In the genomic region with DNA sequence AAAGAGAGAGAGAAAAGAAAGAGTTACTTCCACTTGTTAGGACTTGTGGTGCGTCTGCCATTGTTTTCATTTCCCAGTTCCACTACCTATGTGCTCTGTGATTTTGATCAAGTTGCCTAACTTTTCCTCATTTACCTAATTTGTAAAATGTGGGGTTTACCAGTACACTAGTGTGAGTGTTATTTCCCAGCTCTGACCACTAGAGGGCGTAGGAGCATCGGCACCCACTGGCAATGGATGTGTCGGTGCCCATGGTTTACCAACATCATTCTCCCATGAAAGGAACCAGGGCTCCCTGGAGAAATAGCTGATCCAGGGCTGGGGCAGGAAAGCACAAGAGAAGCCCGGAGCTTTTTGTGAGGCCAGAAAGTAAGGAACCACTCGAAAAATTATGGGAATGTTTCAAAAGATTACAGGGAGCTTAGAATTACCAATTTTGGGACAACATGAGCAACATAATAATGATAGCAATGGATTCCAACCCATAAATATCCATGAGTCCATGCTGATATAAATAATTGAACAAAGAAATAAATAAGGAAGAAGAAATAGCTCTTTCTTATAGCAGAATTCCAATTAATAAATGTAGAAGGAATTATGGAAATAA, we compare ENCODE assay signal across 8 cellular contexts. TPM values are rescaled to one million over a fixed set of nuclear protein-coding genes. Genes with fewer than 3 reads are reported as not detected.
DNase-seq lines count a peak whose midpoint lies in the region; ATAC-seq and TF ChIP-seq lines count a peak whose summit lies in the region.

No MANE protein-coding gene starts in this region.

- H3K27me3 Mint-ChIP-seq in nephron (ENCODE audit: low read depth), result peaks cover 3% of the 10 kb centered on the region

- ATAC-seq in HCT116 (peak; percentile 94), esophagus mucosa (peak; percentile 73), GM21717 (IDR thresholded peaks at IDR 0.05; ENCODE audit: unreplicated experiment) (no peak)

- H3K27me3 ChIP-seq in BE2C (peaks cover 10% of the 10 kb centered on the region; the same call in 1 of the 2 replicates), HCT116 (ENCODE audit: insufficient read depth, low read length) (peaks cover 38% of the 10 kb centered on the region)

- H3K9me3 Mint-ChIP-seq in nephron, result peaks cover 16% of the 10 kb centered on the region

- no peaks in the 10 kb centered on the region for H3K4me1 ChIP-seq in BE2C
- H3K4me1 ChIP-seq in HCT116 (ENCODE audit: control insufficient read depth in 1 of 2, insufficient read depth in 2 of 2, low read length in 2 of 2), result no peaks in the 10 kb centered on the region

- no peaks in the 10 kb centered on the region for H3K36me3 ChIP-seq in BE2C
- H3K36me3 ChIP-seq in HCT116 (ENCODE audit: control insufficient read depth in 1 of 2, insufficient read depth in 2 of 2, low read length in 2 of 2), result no peaks in the 10 kb centered on the region

- no peak overlapping the region for H3K4me3 Mint-ChIP-seq in nephron

- H3K79me2 ChIP-seq in HCT116 (ENCODE audit: insufficient read depth, low read length), result no peaks in the 10 kb centered on the region

- H3K4me3 ChIP-seq in BE2C (ENCODE audit: low read depth, low read length), result no peak overlapping the region
- H3K4me3 ChIP-seq in HCT116 (replicated peaks in 1 of 2; ENCODE audit: low read depth in 1 of 2, low read length in 2 of 2), result no peak overlapping the region

- CTCF ChIA-PET in HCT116 (lab: Charles Lee), result interaction anchor here (0.6 to 3.4 kb wide), 19 partner anchors 9 to 495 kb away, joined by 3 to 38 read pairs (median 6); a partner anchor contains a TSS

- TF ChIP-seq CTCF in BE2C (IDR thresholded peaks at IDR 0.05; ENCODE audit: low read depth, low read length), result peak; percentile 97
- TF ChIP-seq CTCF in HCT116 (IDR thresholded peaks at IDR 0.05 in 2 of 3, conservative IDR thresholded peaks at IDR 0.05 in 1 of 3; ENCODE audit: borderline replicate concordance in 1 of 3, insufficient read depth in 1 of 3, low read depth in 2 of 3, low read length in 2 of 3), result peak; percentile 84 to 98 (median 87)
- TF ChIP-seq CTCF in nephron (IDR thresholded peaks at IDR 0.05; ENCODE audit: unreplicated experiment in 3 of 3), result peak; percentile 43 to 47 (median 44)

- no peak overlapping the region for H3K4me2 ChIP-seq in HCT116 (ENCODE audit: low read length)

- intact Hi-C loops in HCT116 (cut with micrococcal nuclease), result loop anchor here (5.0 kb wide), 2 partner anchors 50 to 105 kb away; no protein-coding TSS in a partner anchor

- H3K9ac ChIP-seq in HCT116 (ENCODE audit: low read length), result no peak overlapping the region

- H3K27ac Mint-ChIP-seq in nephron, result no peak overlapping the region

- no peak overlapping the region for H3K27ac ChIP-seq in HCT116 (ENCODE audit: low read depth, low read length)

- H3K9me3 ChIP-seq in BE2C, result no peaks in the 10 kb centered on the region
- H3K9me3 ChIP-seq in HCT116 (ENCODE audit: control insufficient read depth in 1 of 2, insufficient read depth in 1 of 2, low read depth in 1 of 2, low read length in 2 of 2), result no peaks in the 10 kb centered on the region

- no peaks in the 10 kb centered on the region for H3K36me3 Mint-ChIP-seq in nephron (ENCODE audit: low read depth)

- POLR2A ChIA-PET in HCT116 (lab: Charles Lee), result no interaction called here

- TF ChIP-seq RAD21 in HCT116 (IDR thresholded peaks at IDR 0.05; ENCODE audit: low read depth), result peak; percentile 75

- DNase-seq in BE2C, result peak; percentile 69
- DNase-seq in HCT116 (ENCODE audit: low read depth, low spot score), result peak; percentile 37
- DNase-seq in NCI-H774 (lab: John Stamatoyannopoulos, UW), result peak; percentile 44
- peak; percentile 83 for DNase-seq in activated CD8-positive, alpha-beta memory T cell treated with anti-CD3 and anti-CD28 coated beads, Interleukin-2, amount 50 U/mL, for 48 hours
- DNase-seq in stromal cell of bone marrow (ENCODE audit: low read depth), result peak; percentile 30

- no peaks in the 10 kb centered on the region for H3K9me2 ChIP-seq in HCT116 (ENCODE audit: insufficient read depth)

- no peak overlapping the region for H2AFZ ChIP-seq in HCT116 (ENCODE audit: low read depth, low read length, poor library complexity, severe bottlenecking)

- no peaks in the 10 kb centered on the region for H4K20me1 ChIP-seq in HCT116 (ENCODE audit: insufficient read depth)

- BruUV-seq in HCT116 (replicated peaks; lab: Mats Ljungman, UMichigan), result no TSS peak

- no peaks in the 10 kb centered on the region for H3K4me1 Mint-ChIP-seq in nephron

- RAD21 ChIA-PET in HCT116 (lab: Charles Lee; ENCODE audit: low non-redundant PET in 1 of 2, low total read pairs in 2 of 2, uncharacterized antibody in 2 of 2, unreplicated experiment in 2 of 2), result interaction anchor here in 1 of 2 experiments (1.0 kb wide), 1 partner anchor 49 kb away, joined by 3 read pairs; no protein-coding TSS in a partner anchor

- no peak for TF ChIP-seq POLR2A in HCT116 (IDR thresholded peaks at IDR 0.05; ENCODE audit: borderline replicate concordance, extremely low read depth, insufficient read depth, insufficient read length)

TF ChIP-seq in HCT116, 20 proteins besides CTCF, POLR2A, EP300 and RAD21 (continues in another document):
- TF ChIP-seq TCF7L2 (IDR thresholded peaks at IDR 0.05; ENCODE audit: borderline replicate concordance, extremely low read depth, insufficient read depth, insufficient read length), result no peak
- TF ChIP-seq SRF (IDR thresholded peaks at IDR 0.05; ENCODE audit: low read depth), result no peak
- TF ChIP-seq CEBPB (IDR thresholded peaks at IDR 0.05; ENCODE audit: low read depth), result no peak
- TF ChIP-seq, protein P1, sequence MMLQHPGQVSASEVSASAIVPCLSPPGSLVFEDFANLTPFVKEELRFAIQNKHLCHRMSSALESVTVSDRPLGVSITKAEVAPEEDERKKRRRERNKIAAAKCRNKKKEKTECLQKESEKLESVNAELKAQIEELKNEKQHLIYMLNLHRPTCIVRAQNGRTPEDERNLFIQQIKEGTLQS (IDR thresholded peaks at IDR 0.05), result no peak
- no peak for TF ChIP-seq CBX3 (IDR thresholded peaks at IDR 0.05; ENCODE audit: low read depth)
- TF ChIP-seq, protein P2, sequence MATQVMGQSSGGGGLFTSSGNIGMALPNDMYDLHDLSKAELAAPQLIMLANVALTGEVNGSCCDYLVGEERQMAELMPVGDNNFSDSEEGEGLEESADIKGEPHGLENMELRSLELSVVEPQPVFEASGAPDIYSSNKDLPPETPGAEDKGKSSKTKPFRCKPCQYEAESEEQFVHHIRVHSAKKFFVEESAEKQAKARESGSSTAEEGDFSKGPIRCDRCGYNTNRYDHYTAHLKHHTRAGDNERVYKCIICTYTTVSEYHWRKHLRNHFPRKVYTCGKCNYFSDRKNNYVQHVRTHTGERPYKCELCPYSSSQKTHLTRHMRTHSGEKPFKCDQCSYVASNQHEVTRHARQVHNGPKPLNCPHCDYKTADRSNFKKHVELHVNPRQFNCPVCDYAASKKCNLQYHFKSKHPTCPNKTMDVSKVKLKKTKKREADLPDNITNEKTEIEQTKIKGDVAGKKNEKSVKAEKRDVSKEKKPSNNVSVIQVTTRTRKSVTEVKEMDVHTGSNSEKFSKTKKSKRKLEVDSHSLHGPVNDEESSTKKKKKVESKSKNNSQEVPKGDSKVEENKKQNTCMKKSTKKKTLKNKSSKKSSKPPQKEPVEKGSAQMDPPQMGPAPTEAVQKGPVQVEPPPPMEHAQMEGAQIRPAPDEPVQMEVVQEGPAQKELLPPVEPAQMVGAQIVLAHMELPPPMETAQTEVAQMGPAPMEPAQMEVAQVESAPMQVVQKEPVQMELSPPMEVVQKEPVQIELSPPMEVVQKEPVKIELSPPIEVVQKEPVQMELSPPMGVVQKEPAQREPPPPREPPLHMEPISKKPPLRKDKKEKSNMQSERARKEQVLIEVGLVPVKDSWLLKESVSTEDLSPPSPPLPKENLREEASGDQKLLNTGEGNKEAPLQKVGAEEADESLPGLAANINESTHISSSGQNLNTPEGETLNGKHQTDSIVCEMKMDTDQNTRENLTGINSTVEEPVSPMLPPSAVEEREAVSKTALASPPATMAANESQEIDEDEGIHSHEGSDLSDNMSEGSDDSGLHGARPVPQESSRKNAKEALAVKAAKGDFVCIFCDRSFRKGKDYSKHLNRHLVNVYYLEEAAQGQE (IDR thresholded peaks at IDR 0.05; ENCODE audit: low read depth), result no peak
- no peak for TF ChIP-seq SP1 (IDR thresholded peaks at IDR 0.05; ENCODE audit: low read depth)
- no peak for TF ChIP-seq FOSL1 (IDR thresholded peaks at IDR 0.05; ENCODE audit: low read depth)
- TF ChIP-seq, protein P3, sequence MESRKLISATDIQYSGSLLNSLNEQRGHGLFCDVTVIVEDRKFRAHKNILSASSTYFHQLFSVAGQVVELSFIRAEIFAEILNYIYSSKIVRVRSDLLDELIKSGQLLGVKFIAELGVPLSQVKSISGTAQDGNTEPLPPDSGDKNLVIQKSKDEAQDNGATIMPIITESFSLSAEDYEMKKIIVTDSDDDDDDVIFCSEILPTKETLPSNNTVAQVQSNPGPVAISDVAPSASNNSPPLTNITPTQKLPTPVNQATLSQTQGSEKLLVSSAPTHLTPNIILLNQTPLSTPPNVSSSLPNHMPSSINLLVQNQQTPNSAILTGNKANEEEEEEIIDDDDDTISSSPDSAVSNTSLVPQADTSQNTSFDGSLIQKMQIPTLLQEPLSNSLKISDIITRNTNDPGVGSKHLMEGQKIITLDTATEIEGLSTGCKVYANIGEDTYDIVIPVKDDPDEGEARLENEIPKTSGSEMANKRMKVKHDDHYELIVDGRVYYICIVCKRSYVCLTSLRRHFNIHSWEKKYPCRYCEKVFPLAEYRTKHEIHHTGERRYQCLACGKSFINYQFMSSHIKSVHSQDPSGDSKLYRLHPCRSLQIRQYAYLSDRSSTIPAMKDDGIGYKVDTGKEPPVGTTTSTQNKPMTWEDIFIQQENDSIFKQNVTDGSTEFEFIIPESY (IDR thresholded peaks at IDR 0.05; ENCODE audit: extremely low read depth, insufficient replicate concordance, low read length), result no peak
- no peak for TF ChIP-seq ZNF274 (IDR thresholded peaks at IDR 0.05; ENCODE audit: low read depth, low read length)
- no peak for TF ChIP-seq EGR1 (IDR thresholded peaks at IDR 0.05; ENCODE audit: low read depth)
- TF ChIP-seq JUND (IDR thresholded peaks at IDR 0.05), result no peak
- TF ChIP-seq POLR2AphosphoS5 (IDR thresholded peaks at IDR 0.05; ENCODE audit: low read depth, low read length), result no peak
- TF ChIP-seq SIN3A (IDR thresholded peaks at IDR 0.05; ENCODE audit: low read depth), result no peak
- no peak for TF ChIP-seq ELF1 (IDR thresholded peaks at IDR 0.05; ENCODE audit: borderline replicate concordance, low read depth)
- no peak for TF ChIP-seq ZFX (IDR thresholded peaks at IDR 0.05)
- TF ChIP-seq EZH2phosphoT487 (IDR thresholded peaks at IDR 0.05; ENCODE audit: borderline replicate concordance), result no peak

RNA-seq across cellular contexts. Expression of a gene that starts 15.1 kb away (rescaled TPM):
- not detected for polyA plus RNA-seq in BE2C (2012; ENCODE audit: insufficient read depth, insufficient read length, low read depth)
- not detected for total RNA-seq in HCT116 (2021; ENCODE audit: unreplicated experiment)
- polyA plus RNA-seq in HCT116 (2012), result not detected in 2 replicates
- total RNA-seq in esophagus mucosa, result 0.24 TPM

RNA-seq across cellular contexts. Expression of a gene that starts 46.1 kb away (rescaled TPM):
- not detected for polyA plus RNA-seq in BE2C (2012; ENCODE audit: insufficient read depth, insufficient read length, low read depth)
- not detected for total RNA-seq in HCT116 (2021; ENCODE audit: unreplicated experiment)
- not detected in 2 replicates for polyA plus RNA-seq in HCT116 (2012)
- 71.9 TPM for total RNA-seq in esophagus mucosa

Comparison
In these comparisons a context has a peak if more than half of its experiments do, and no peak if none do; other contexts are left out.
1. DNase-seq: peak in every context shown above with its lines; median percentile 83 in activated CD8-positive, alpha-beta memory T cell treated with anti-CD3 and anti-CD28 coated beads, Interleukin-2, amount 50 U/mL, for 48 hours; 69 in BE2C; 44 in NCI-H774; 37 in HCT116; 30 in stromal cell of bone marrow.
2. CTCF ChIP-seq: peak in every context shown above with its lines; median percentile 97 in BE2C; 87 in HCT116; 44 in nephron.
3. RNA of a gene that starts 46.1 kb away (total RNA-seq): 71.9 TPM in esophagus mucosa (single experiment); not detected in HCT116 (single experiment); every median in the first group is over 10 times any median in the second.